In the genomic region with DNA sequence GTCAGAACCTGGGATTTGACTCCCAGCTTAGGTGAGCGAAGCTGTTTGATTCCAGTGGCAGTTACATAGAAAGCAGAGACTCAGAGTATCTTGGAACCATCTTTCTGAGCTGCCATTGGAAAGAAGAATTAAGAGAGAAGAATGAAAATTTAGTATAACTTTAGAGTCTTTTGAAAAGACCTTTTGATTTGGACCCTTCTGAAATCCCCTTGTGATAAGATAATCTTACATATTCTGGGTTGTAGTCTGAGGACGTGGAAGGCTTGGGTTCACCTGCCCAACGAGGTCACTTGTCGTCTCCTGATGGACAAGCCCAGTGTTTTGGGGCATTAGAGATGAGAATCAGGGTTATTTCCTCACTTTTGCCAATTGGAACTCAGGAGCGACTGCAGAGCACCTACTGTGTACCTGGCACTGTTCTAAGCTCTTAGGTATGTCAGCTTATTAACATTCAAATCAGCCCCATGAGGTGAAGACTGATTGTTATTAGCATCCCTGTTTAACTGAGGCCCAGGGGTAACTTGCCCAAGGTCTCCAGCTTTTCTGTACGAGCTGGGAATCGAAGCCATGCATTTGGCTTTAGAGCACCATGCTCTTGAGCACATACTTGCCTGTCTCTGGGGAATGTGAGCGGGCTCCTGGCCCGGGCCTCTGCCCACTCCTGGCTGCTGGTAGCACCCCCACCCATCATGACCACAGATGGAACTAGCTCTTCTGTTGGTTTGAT, we compare ENCODE assay signal across 9 cellular contexts. TPM values are rescaled to one million over a fixed set of nuclear protein-coding genes. Genes with fewer than 3 reads are reported as not detected.
A peak's percentile ranks its signal among the peaks of the same experiment; 100 is the strongest.
DNase-seq lines count a peak whose midpoint lies in the region; ATAC-seq and TF ChIP-seq lines count a peak whose summit lies in the region.
"Had no signal": no experiment of that assay in that cellular context is flagged by ENCODE, and none has a peak within 500 bp of the region (broad histone marks: within the 10 kb centered on the region; RNA-seq: fewer than 3 reads in every experiment).

No MANE protein-coding gene starts in this region.

- H3K9me3 ChIP-seq in iPS DF 6.9 (ENCODE audit: control insufficient read depth, insufficient read depth, low read length) (no peaks in the 10 kb centered on the region), subcutaneous abdominal adipose tissue (ENCODE audit: control insufficient read depth in 5 of 5, low read length in 5 of 5) (no peaks in the 10 kb centered on the region), ovary (no peaks in the 10 kb centered on the region)

- H3K27ac Mint-ChIP-seq in T-cell = peak overlapping the region; percentile 83 to 85

- TF ChIP-seq EP300 in ovary (IDR thresholded peaks at IDR 0.05) = no peak

- TF ChIP-seq POLR2A in ovary (IDR thresholded peaks at IDR 0.05) = no peak

- peaks cover 56% of the 10 kb centered on the region for H3K4me1 Mint-ChIP-seq in activated T-cell treated with anti-CD3 and anti-CD28 coated beads, Interleukin-2, amount 50 U/mL, for 4 hours (ENCODE audit: low read depth)
- H3K4me1 Mint-ChIP-seq in T-cell = peaks cover 59 to 63% (median 60%) of the 10 kb centered on the region in 3 donors

- ATAC-seq in activated T-cell treated with anti-CD3 and anti-CD28 coated beads, Interleukin-2, amount 50 U/mL, for 4 hours = no peak
- no peak for ATAC-seq in T-cell (replicated peaks in 1 of 4)
- ATAC-seq in HG03442 (IDR thresholded peaks at IDR 0.05; ENCODE audit: unreplicated experiment) = no peak

- POLR2A ChIA-PET in T-cell (lab: Charles Lee) = interaction anchor here in 1 of 2 donors (0.6 to 0.9 kb wide), 3 partner anchors 11 to 30 kb away, joined by 3 to 7 read pairs (median 4); no protein-coding TSS in a partner anchor

- no peaks in the 10 kb centered on the region for H3K9me3 Mint-ChIP-seq in activated T-cell treated with anti-CD3 and anti-CD28 coated beads, Interleukin-2, amount 50 U/mL, for 4 hours
- no peaks in the 10 kb centered on the region for H3K9me3 Mint-ChIP-seq in T-cell

- no CpG with 5 or more reads among the region's 9 CpGs for WGBS in iPS DF 6.9 (ENCODE audit: insufficient coverage, insufficient read length)
- WGBS in ovary, 3 donors = 55 to 78% (median 58%) methylated on average over 9 of the region's 9 CpGs

- no peak overlapping the region for H3K4me3 ChIP-seq in iPS DF 6.9 (ENCODE audit: low read length)
- peak overlapping the region; percentile 74 to 91 (median 87) for H3K4me3 ChIP-seq in subcutaneous abdominal adipose tissue (ENCODE audit: low read depth in 1 of 5, low read length in 5 of 5)
- no peak overlapping the region for H3K4me3 ChIP-seq in ovary

- peak overlapping the region in 4 of 5 donors; percentile 56 to 92 (median 74) for H3K9ac ChIP-seq in subcutaneous abdominal adipose tissue (ENCODE audit: low read length in 5 of 5)

- no peaks in the 10 kb centered on the region for H3K27me3 ChIP-seq in iPS DF 6.9 (ENCODE audit: control insufficient read depth, insufficient read depth, low read length)
- peaks cover 0 to 2% (median 0%) of the 10 kb centered on the region in 5 donors for H3K27me3 ChIP-seq in subcutaneous abdominal adipose tissue (ENCODE audit: control insufficient read depth in 5 of 5, insufficient read depth in 4 of 5, low read length in 5 of 5)
- no peaks in the 10 kb centered on the region for H3K27me3 ChIP-seq in ovary

- H3K27ac ChIP-seq in iPS DF 6.9 (ENCODE audit: low read length) (no peak overlapping the region), subcutaneous abdominal adipose tissue (ENCODE audit: low read depth, low read length) (peak overlapping the region; percentile 92), ovary (no peak overlapping the region)

- H3K36me3 Mint-ChIP-seq in activated T-cell treated with anti-CD3 and anti-CD28 coated beads, Interleukin-2, amount 50 U/mL, for 4 hours (ENCODE audit: insufficient read depth) = peaks cover 6% of the 10 kb centered on the region
- no peaks in the 10 kb centered on the region for H3K36me3 Mint-ChIP-seq in T-cell

- CTCF ChIA-PET in T-cell (lab: Charles Lee) = interaction anchor here (0.5 to 5.3 kb wide), 14 partner anchors 12 to 880 kb away, joined by 3 to 25 read pairs (median 4); no protein-coding TSS in a partner anchor

- H3K4me1 ChIP-seq in iPS DF 6.9 (ENCODE audit: control insufficient read depth, insufficient read depth, low read length) (peaks cover 9% of the 10 kb centered on the region), subcutaneous abdominal adipose tissue (ENCODE audit: control insufficient read depth in 5 of 5, insufficient read depth in 5 of 5, low read length in 5 of 5) (peaks cover 6 to 61% (median 47%) of the 10 kb centered on the region in 5 donors), ovary (ENCODE audit: insufficient read depth) (peaks cover 12% of the 10 kb centered on the region)

- 0 out of 2 replicates have a peak, but pooled peaks cover 2% of the 10 kb centered on the region for H3K36me3 ChIP-seq in iPS DF 6.9 (ENCODE audit: control insufficient read depth, insufficient read depth, low read length)
- no peaks in the 10 kb centered on the region for H3K36me3 ChIP-seq in subcutaneous abdominal adipose tissue (ENCODE audit: control insufficient read depth in 5 of 5, insufficient read depth in 5 of 5, low read length in 5 of 5)
- H3K36me3 ChIP-seq in ovary = no peaks in the 10 kb centered on the region

- no peaks in the 10 kb centered on the region for H3K27me3 Mint-ChIP-seq in activated T-cell treated with anti-CD3 and anti-CD28 coated beads, Interleukin-2, amount 50 U/mL, for 4 hours (ENCODE audit: low read depth)
- no peaks in the 10 kb centered on the region for H3K27me3 Mint-ChIP-seq in T-cell

- intact Hi-C loops in ovary (cut with DNase I) = no loop called here

- H3K4me3 Mint-ChIP-seq in activated T-cell treated with anti-CD3 and anti-CD28 coated beads, Interleukin-2, amount 50 U/mL, for 4 hours = peak overlapping the region; percentile 96
- H3K4me3 Mint-ChIP-seq in T-cell = peak overlapping the region in 2 of 3 donors; percentile 18 to 84

- peak in 1 of 3 donors; percentile 46 for TF ChIP-seq CTCF in ovary (IDR thresholded peaks at IDR 0.05)

- DNase-seq in activated T-cell treated with anti-CD3 and anti-CD28 coated beads, Interleukin-2, amount 50 U/mL, for 4 hours = no peak
- DNase-seq in activated T-cell treated with anti-CD3 and anti-CD28 coated beads, Interleukin-2, amount 50 U/mL, for 1 hour = no peak
- DNase-seq in T-cell (no peak), iPS DF 6.9 (ENCODE audit: low read depth, low spot score) (peak; percentile 70), ovary (no peak), globus pallidus (ENCODE audit: low spot score) (no peak)
- DNase-seq: T-helper 9 cell had no signal

RNA-seq across cellular contexts. Expression of a gene that starts 2.9 kb away (rescaled TPM):
- total RNA-seq in activated T-cell treated with anti-CD3 and anti-CD28 coated beads, Interleukin-2, amount 50 U/mL, for 4 hours = 100 to 1,000 TPM; 108 to 111 (median 110) TPM
- 10 to 100 TPM in 3 of 5 donors, 1 to 10 TPM in 2; 8.6 to 14.4 (median 10.6) TPM for total RNA-seq in T-cell
- 10 to 100 TPM; 11.8 to 39.4 (median 28.9) TPM for total RNA-seq in ovary
- polyA plus RNA-seq in ovary = 10 to 100 TPM; 19.0 to 46.7 TPM

Comparison
In these comparisons a context has a peak if more than half of its experiments do, and no peak if none do; other contexts are left out.
1. H3K4me3 ChIP-seq: peak in subcutaneous abdominal adipose tissue (5 of 5); none in iPS DF 6.9 (single experiment) and ovary (single experiment).